23 cellular contexts compared by ENCODE assay signal in the genomic region with DNA sequence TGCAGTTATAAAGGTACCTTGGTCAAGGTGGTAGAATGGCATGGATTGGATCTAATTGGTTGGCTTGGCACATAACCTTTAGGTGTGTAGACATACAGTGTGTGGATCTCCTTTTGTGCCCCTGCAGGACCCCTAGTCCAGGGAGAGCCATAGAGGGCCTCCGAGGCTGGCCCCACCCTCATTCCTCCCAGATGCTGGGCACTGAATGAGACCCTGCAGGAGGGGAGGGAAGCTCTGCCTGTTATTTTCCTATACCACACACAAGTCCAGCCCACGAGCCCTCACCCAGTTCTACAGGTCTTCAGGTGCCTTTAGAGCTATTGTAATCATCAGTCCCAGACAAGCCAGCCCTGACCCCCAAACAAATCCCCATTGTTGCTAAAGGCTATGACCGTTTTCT. TPM values are rescaled to one million over a fixed set of nuclear protein-coding genes. Genes with fewer than 3 reads are reported as not detected.
A peak's percentile ranks its signal among the peaks of the same experiment; 100 is the strongest.
DNase-seq lines count a peak whose midpoint lies in the region; ATAC-seq lines count a peak whose summit lies in the region.
"Had no signal": no experiment of that assay in that cellular context is flagged by ENCODE, and none has a peak within 500 bp of the region (broad histone marks: within the 10 kb centered on the region; RNA-seq: fewer than 3 reads in every experiment).

No MANE protein-coding gene starts in this region.

- H3K9ac ChIP-seq in BLaER1 (no peak overlapping the region), neuronal stem cell (ENCODE audit: low read depth, low read length, poor library complexity) (no peak overlapping the region)
- no peak overlapping the region for H3K9ac ChIP-seq in BLaER1 treated with 17β-estradiol and CSF1 and Interleukin-3, amounts not matched to agents 10 nM and 100 nM

- H3K27me3 ChIP-seq in BLaER1 = no peaks in the 10 kb centered on the region
- H3K27me3 ChIP-seq in BLaER1 treated with 17β-estradiol and CSF1 and Interleukin-3, amounts not matched to agents 10 nM and 100 nM = no peaks in the 10 kb centered on the region; a peak in 1 of 22 replicates
- H3K27me3 ChIP-seq in neuronal stem cell (ENCODE audit: control insufficient read depth in 3 of 3, insufficient read depth in 3 of 3, low read depth in 1 of 3, low read length in 3 of 3) = no peaks in the 10 kb centered on the region
- H3K27me3 ChIP-seq: BE2C had no signal

- no peak overlapping the region for H3K4me3 Mint-ChIP-seq in activated T-helper 2 cell treated with anti-CD3 and anti-CD28 coated beads, Interferon-gamma antibody, Interleukin-2, Interleukin-4, amounts not matched to agents 10 μg/mL and 5 μg/mL and 100 μg/mL, durations not matched to agents 14 hours and 24 hours and 36 hours (ENCODE audit: low read depth)
- H3K4me3 Mint-ChIP-seq: CD14-positive monocyte; CD4-positive, alpha-beta memory T cell; CD4-positive, CD25-positive, alpha-beta regulatory T cell; CD8-positive, alpha-beta memory T cell had no signal

- H4K8ac ChIP-seq in neuronal stem cell (ENCODE audit: low read depth, low read length) = no peak overlapping the region

- peaks cover 14% of the 10 kb centered on the region for H3K27me3 Mint-ChIP-seq in activated T-helper 2 cell treated with anti-CD3 and anti-CD28 coated beads, Interferon-gamma antibody, Interleukin-2, Interleukin-4, amounts not matched to agents 10 μg/mL and 5 μg/mL and 100 μg/mL, durations not matched to agents 14 hours and 24 hours and 36 hours (ENCODE audit: low read depth)

- no peaks in the 10 kb centered on the region for H3K79me1 ChIP-seq in neuronal stem cell (ENCODE audit: low read depth, low read length)

- H2AK5ac ChIP-seq in neuronal stem cell (ENCODE audit: low read depth, low read length) = no peak overlapping the region

- no peaks in the 10 kb centered on the region for H3K4me1 Mint-ChIP-seq in activated T-helper 2 cell treated with anti-CD3 and anti-CD28 coated beads, Interferon-gamma antibody, Interleukin-2, Interleukin-4, amounts not matched to agents 10 μg/mL and 5 μg/mL and 100 μg/mL, durations not matched to agents 14 hours and 24 hours and 36 hours (ENCODE audit: low read depth)
- H3K4me1 Mint-ChIP-seq: CD4-positive, alpha-beta memory T cell; CD4-positive, CD25-positive, alpha-beta regulatory T cell; CD8-positive, alpha-beta memory T cell had no signal

- H3K9me3 ChIP-seq in BLaER1 (no peaks in the 10 kb centered on the region), neuronal stem cell (replicated peaks in 1 of 2; ENCODE audit: control insufficient read depth in 2 of 2, insufficient read depth in 1 of 2, low read depth in 1 of 2, low read length in 2 of 2) (no peaks in the 10 kb centered on the region)
- peaks cover 0 to 5% (median 0%) of the 10 kb centered on the region in 11 experiments; a peak in 4 of 22 replicates for H3K9me3 ChIP-seq in BLaER1 treated with 17β-estradiol and CSF1 and Interleukin-3, amounts not matched to agents 10 nM and 100 nM (replicated peaks in 1 of 11)
- H3K9me3 ChIP-seq: BE2C had no signal

- DNase-seq in neuronal stem cell (ENCODE audit: low spot score) (no peak), islet precursor cell (no peak)
- DNase-seq in activated T-helper 2 cell treated with anti-CD3 and anti-CD28 coated beads, Interferon-gamma antibody, Interleukin-2, Interleukin-4, amounts not matched to agents 10 μg/mL and 5 μg/mL and 100 μg/mL, durations not matched to agents 14 hours and 24 hours and 36 hours (ENCODE audit: low spot score) = no peak
- DNase-seq: 8988T; ACHN; BE2C; C1 segment of cervical spinal cord; CD4-positive, alpha-beta memory T cell; CD4-positive, CD25-positive, alpha-beta regulatory T cell; CD8-positive, alpha-beta memory T cell; DMS 273 treated with DMSO at 0.1 percent for 48 hours; DMS153; DMS53; DMS79; DND-41; EL; GDM1 had no signal

- no peak overlapping the region for H2BK5ac ChIP-seq in neuronal stem cell (ENCODE audit: low read length)

- no peak for ATAC-seq in GM21723 (IDR thresholded peaks at IDR 0.05; ENCODE audit: unreplicated experiment)
- ATAC-seq: GM12878 had no signal

- no peak overlapping the region for H4K91ac ChIP-seq in neuronal stem cell (ENCODE audit: low read depth, low read length, poor library complexity)

- H3K18ac ChIP-seq in neuronal stem cell (ENCODE audit: low read length) = no peak overlapping the region

- H3K9me3 Mint-ChIP-seq in activated T-helper 2 cell treated with anti-CD3 and anti-CD28 coated beads, Interferon-gamma antibody, Interleukin-2, Interleukin-4, amounts not matched to agents 10 μg/mL and 5 μg/mL and 100 μg/mL, durations not matched to agents 14 hours and 24 hours and 36 hours = no peaks in the 10 kb centered on the region

- no peak overlapping the region for H2BK120ac ChIP-seq in neuronal stem cell (ENCODE audit: low read depth, low read length)

- intact Hi-C loops in activated T-helper 2 cell treated with anti-CD3 and anti-CD28 coated beads, Interferon-gamma antibody, Interleukin-2, Interleukin-4, amounts not matched to agents 10 μg/mL and 5 μg/mL and 100 μg/mL, durations not matched to agents 14 hours and 24 hours and 36 hours (cut with micrococcal nuclease) = no loop called here

- H2BK12ac ChIP-seq in neuronal stem cell (ENCODE audit: low read length) = no peak overlapping the region

- H3K23ac ChIP-seq in neuronal stem cell (ENCODE audit: low read depth, low read length, poor library complexity) = no peak overlapping the region

- H3K4me2 ChIP-seq in BLaER1 = peak overlapping the region; percentile 79; the same call in 1 of the 2 replicates
- peak overlapping the region in 8 of 11 experiments; percentile 70 to 83 (median 80); a peak in 14 of 22 replicates for H3K4me2 ChIP-seq in BLaER1 treated with 17β-estradiol and CSF1 and Interleukin-3, amounts not matched to agents 10 nM and 100 nM
- H3K4me2 ChIP-seq in neuronal stem cell (ENCODE audit: insufficient read depth, low read length, poor library complexity, severe bottlenecking) = no peak overlapping the region

- no peak overlapping the region for H3K14ac ChIP-seq in neuronal stem cell (ENCODE audit: low read length)

- no peaks in the 10 kb centered on the region for H3K36me3 Mint-ChIP-seq in activated T-helper 2 cell treated with anti-CD3 and anti-CD28 coated beads, Interferon-gamma antibody, Interleukin-2, Interleukin-4, amounts not matched to agents 10 μg/mL and 5 μg/mL and 100 μg/mL, durations not matched to agents 14 hours and 24 hours and 36 hours (ENCODE audit: low read depth)
- H3K36me3 Mint-ChIP-seq: CD4-positive, alpha-beta memory T cell; CD4-positive, CD25-positive, alpha-beta regulatory T cell; CD8-positive, alpha-beta memory T cell had no signal

- H3K4me1 ChIP-seq in BLaER1 (peaks cover 35% of the 10 kb centered on the region), neuronal stem cell (ENCODE audit: control insufficient read depth in 2 of 2, insufficient read depth in 1 of 2, low read depth in 1 of 2, low read length in 2 of 2) (peaks cover 27 to 28% of the 10 kb centered on the region in 2 donors)
- H3K4me1 ChIP-seq in BLaER1 treated with 17β-estradiol and CSF1 and Interleukin-3, amounts not matched to agents 10 nM and 100 nM = peaks cover 14 to 40% (median 34%) of the 10 kb centered on the region in 10 experiments

- H3K27ac ChIP-seq in BLaER1 (no peak overlapping the region), neuronal stem cell (replicated peaks; ENCODE audit: low read length) (no peak overlapping the region)
- H3K27ac ChIP-seq in BLaER1 treated with 17β-estradiol and CSF1 and Interleukin-3, amounts not matched to agents 10 nM and 100 nM = no peak overlapping the region

- H3K4me3 ChIP-seq in BLaER1 (no peak overlapping the region), neuronal stem cell (ENCODE audit: low read length in 2 of 2) (no peak overlapping the region)
- H3K4me3 ChIP-seq in BLaER1 treated with 17β-estradiol and CSF1 and Interleukin-3, amounts not matched to agents 10 nM and 100 nM = no peak overlapping the region
- H3K4me3 ChIP-seq: GM12878 had no signal

- H2BK15ac ChIP-seq in neuronal stem cell (ENCODE audit: low read length) = no peak overlapping the region

- H3K4ac ChIP-seq in neuronal stem cell (ENCODE audit: low read length) = no peak overlapping the region

- peak overlapping the region; percentile 64 for H2AFZ ChIP-seq in neuronal stem cell (ENCODE audit: low read length)

- H3K36me3 ChIP-seq in BLaER1 (no peaks in the 10 kb centered on the region), neuronal stem cell (replicated peaks in 1 of 2; ENCODE audit: control insufficient read depth in 2 of 2, insufficient read depth in 2 of 2, low read length in 2 of 2) (no peaks in the 10 kb centered on the region)
- no peaks in the 10 kb centered on the region for H3K36me3 ChIP-seq in BLaER1 treated with 17β-estradiol and CSF1 and Interleukin-3, amounts not matched to agents 10 nM and 100 nM
- H3K36me3 ChIP-seq: BE2C had no signal

- H4K20me1 ChIP-seq in BLaER1 = no peaks in the 10 kb centered on the region
- H4K20me1 ChIP-seq in BLaER1 treated with 17β-estradiol and CSF1 and Interleukin-3, amounts not matched to agents 10 nM and 100 nM = no peaks in the 10 kb centered on the region

- WGBS in neuronal stem cell (ENCODE audit: extremely low coverage in 2 of 2, insufficient read length in 2 of 2, insufficient replicate concordance in 1 of 2), 2 donors = no CpG with 5 or more reads among the region's 3 CpGs

- H3K27ac Mint-ChIP-seq in activated T-helper 2 cell treated with anti-CD3 and anti-CD28 coated beads, Interferon-gamma antibody, Interleukin-2, Interleukin-4, amounts not matched to agents 10 μg/mL and 5 μg/mL and 100 μg/mL, durations not matched to agents 14 hours and 24 hours and 36 hours = no peak overlapping the region
- H3K27ac Mint-ChIP-seq: CD14-positive monocyte; CD4-positive, alpha-beta memory T cell; CD4-positive, CD25-positive, alpha-beta regulatory T cell; CD8-positive, alpha-beta memory T cell had no signal

RNA-seq across cellular contexts. Expression of a gene that starts 58.9 kb away (rescaled TPM):
- 0.14 TPM for polyA plus RNA-seq in neuronal stem cell (2013, experiment 1 of 2)
- polyA plus RNA-seq in neuronal stem cell (2013, experiment 2 of 2) = 0.08 TPM
- total RNA-seq in activated T-helper 2 cell treated with anti-CD3 and anti-CD28 coated beads, Interferon-gamma antibody, Interleukin-2, Interleukin-4, amounts not matched to agents 10 μg/mL and 5 μg/mL and 100 μg/mL, durations not matched to agents 14 hours and 24 hours and 36 hours = not detected in 2 replicates
- total RNA-seq: CD4-positive, alpha-beta memory T cell; CD4-positive, CD25-positive, alpha-beta regulatory T cell; CD8-positive, alpha-beta memory T cell; Daoy; GM12878 had no signal
- polyA plus RNA-seq: CD14-positive monocyte; CD4-positive, alpha-beta memory T cell; CD4-positive, CD25-positive, alpha-beta regulatory T cell; CD8-positive, alpha-beta memory T cell; GM12878 had no signal
